Comparison of ENCODE assay signal across 16 cellular contexts in genomic region chr2:236768393-236769140, GRCh38.
A peak's percentile ranks its signal among the peaks of the same experiment; 100 is the strongest.
DNase-seq lines count a peak whose midpoint lies in the region; ATAC-seq and TF ChIP-seq lines count a peak whose summit lies in the region.
"Had no signal": no experiment of that assay in that cellular context is flagged by ENCODE, and none has a peak within 500 bp of the region (broad histone marks: within the 10 kb centered on the region; RNA-seq: fewer than 3 reads in every experiment).

No MANE protein-coding gene starts in this region.

- H3K27ac Mint-ChIP-seq in type B pancreatic cell, result peak overlapping the region; percentile 80
- H3K27ac Mint-ChIP-seq: activated naive CD4-positive, alpha-beta T cell treated with anti-CD3 and anti-CD28 coated beads for 36 hours had no signal

- peaks cover 10% of the 10 kb centered on the region for H3K9me3 Mint-ChIP-seq in type B pancreatic cell
- H3K9me3 Mint-ChIP-seq: activated naive CD4-positive, alpha-beta T cell treated with anti-CD3 and anti-CD28 coated beads for 36 hours had no signal

- no peaks in the 10 kb centered on the region for H3K27me3 ChIP-seq in adipocyte (replicated peaks; ENCODE audit: control insufficient read depth, insufficient read depth, low read length)
- H3K27me3 ChIP-seq: neural progenitor cell had no signal

- peaks cover 30% of the 10 kb centered on the region for H3K4me1 Mint-ChIP-seq in type B pancreatic cell (ENCODE audit: unreplicated experiment)

- H3K4me3 Mint-ChIP-seq in type B pancreatic cell, result no peak overlapping the region
- H3K4me3 Mint-ChIP-seq: activated naive CD4-positive, alpha-beta T cell treated with anti-CD3 and anti-CD28 coated beads for 36 hours; neural progenitor cell had no signal

- DNase-seq in DMS 273 (lab: John Stamatoyannopoulos, UW; ENCODE audit: unreplicated experiment), result peak; percentile 49
- DNase-seq in DMS 273 treated with DMSO at 0.1 percent for 48 hours (lab: John Stamatoyannopoulos, UW), result no peak
- DNase-seq in adipocyte (ENCODE audit: low read depth), result peak; percentile 60
- DNase-seq in fibroblast of the conjunctiva (ENCODE audit: low read depth), result peak; percentile 86
- no peak for DNase-seq in type B pancreatic cell (ENCODE audit: extremely low spot score, unreplicated experiment)
- DNase-seq: activated naive CD4-positive, alpha-beta T cell treated with anti-CD3 and anti-CD28 coated beads for 36 hours; KG1; NCI-H1694 treated with DMSO at 0.1 percent for 48 hours; NK-92 treated with Interleukin-12 subunit alpha and Interleukin-12 subunit beta, amount 100 ng/mL, for 24 hours; small intestine had no signal

- H3K36me3 ChIP-seq in adipocyte (ENCODE audit: control insufficient read depth, insufficient read depth, low read length, severe bottlenecking), result no peaks in the 10 kb centered on the region
- H3K36me3 ChIP-seq: lower lobe of right lung, neural progenitor cell had no signal

- H3K9me3 ChIP-seq in adipocyte (ENCODE audit: control insufficient read depth, low read length), result peaks cover 12% of the 10 kb centered on the region
- H3K9me3 ChIP-seq: lower lobe of right lung had no signal

- peaks cover 3% of the 10 kb centered on the region for H3K36me3 Mint-ChIP-seq in type B pancreatic cell
- H3K36me3 Mint-ChIP-seq: neural progenitor cell had no signal

- no peak overlapping the region for H3K9ac ChIP-seq in adipocyte (ENCODE audit: low read length)
- H3K9ac ChIP-seq: neural progenitor cell had no signal

- peaks cover 26% of the 10 kb centered on the region for H3K4me1 ChIP-seq in adipocyte (ENCODE audit: control insufficient read depth, insufficient read depth, low read length)
- H3K4me1 ChIP-seq: lower lobe of right lung had no signal

- no peak for TF ChIP-seq CTCF in type B pancreatic cell (conservative IDR thresholded peaks at IDR 0.05)

- no peak overlapping the region for H3K4me3 ChIP-seq in adipocyte (ENCODE audit: low read length)
- H3K4me3 ChIP-seq: lower lobe of right lung, neural progenitor cell, SK-N-MC had no signal

- ATAC-seq in HG03432 (IDR thresholded peaks at IDR 0.05; ENCODE audit: unreplicated experiment), result no peak
- ATAC-seq in HG03039 (IDR thresholded peaks at IDR 0.05; ENCODE audit: unreplicated experiment), result no peak
- no peak for ATAC-seq in GM18867 (IDR thresholded peaks at IDR 0.05; ENCODE audit: unreplicated experiment)

- H3K27me3 Mint-ChIP-seq in type B pancreatic cell, result peaks cover 10% of the 10 kb centered on the region

Comparison
In these comparisons a context has a peak if more than half of its experiments do, and no peak if none do; other contexts are left out.
1. DNase-seq: peak in DMS 273 (single experiment), adipocyte (single experiment) and fibroblast of the conjunctiva (single experiment); none in DMS 273 treated with DMSO at 0.1 percent for 48 hours (single experiment) and type B pancreatic cell (single experiment).